Comparison of ENCODE assay signal across 1 cellular context in the genomic region with DNA sequence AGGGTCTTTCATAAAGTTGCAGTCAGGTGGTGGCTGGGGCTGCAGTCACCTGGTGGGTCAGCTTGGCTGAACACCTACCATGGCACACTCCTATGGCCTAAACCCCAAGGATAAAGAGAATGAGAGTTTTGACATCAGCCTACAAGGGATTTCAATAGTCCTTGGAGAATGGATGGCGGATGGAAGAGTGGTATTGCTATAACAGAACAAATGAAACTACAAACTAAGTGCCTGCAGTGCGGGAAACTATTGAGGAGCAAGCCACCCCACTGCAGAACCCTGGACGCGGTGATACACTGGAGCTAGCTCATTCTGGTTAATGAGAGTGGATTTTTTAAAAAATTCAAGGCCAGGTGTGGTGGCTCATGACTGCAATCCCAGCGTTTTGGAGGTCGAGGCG.
TF ChIP-seq lines count a peak whose summit lies in the region.

No MANE protein-coding gene starts in this region.

TF ChIP-seq in H1, 55 proteins besides CTCF, POLR2A, EP300 and RAD21:
- TF ChIP-seq SIN3A (conservative IDR thresholded peaks at IDR 0.05 in 1 of 2, IDR thresholded peaks at IDR 0.05 in 1 of 2; ENCODE audit: low read depth in 1 of 2, low read length in 2 of 2): no peak
- no peak for TF ChIP-seq RXRA (IDR thresholded peaks at IDR 0.05; ENCODE audit: insufficient read depth, low read depth, low read length)
TF ChIP-seq in H1: peak in this region for 0.
